19 cellular contexts compared by ENCODE assay signal in the genomic region with DNA sequence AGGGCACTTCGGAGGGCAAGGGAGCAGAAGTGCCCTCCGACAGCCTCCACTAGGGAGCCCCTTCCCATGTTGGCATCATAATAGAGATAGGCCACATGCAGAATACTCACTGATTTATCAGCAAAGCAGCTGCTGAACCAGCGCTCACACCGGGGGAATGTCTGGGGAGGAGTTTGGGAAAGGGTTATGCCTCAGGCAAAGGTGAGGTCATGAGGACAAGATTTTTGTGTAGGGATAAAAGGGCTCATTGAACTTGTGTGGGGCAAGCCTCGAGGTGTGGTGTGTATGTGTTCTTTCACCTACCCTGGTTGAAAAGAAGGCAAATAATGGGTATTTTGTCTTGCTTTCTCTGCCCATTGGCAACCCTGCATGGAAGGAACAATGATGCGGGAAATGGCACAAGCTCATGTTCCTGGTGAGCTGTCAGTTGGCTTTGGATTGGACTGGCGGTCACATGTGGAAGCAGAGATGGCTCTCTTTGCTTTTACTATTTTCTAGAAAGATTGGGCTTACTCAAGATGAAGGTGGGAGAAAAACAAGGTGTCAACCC. TPM values are rescaled to one million over a fixed set of nuclear protein-coding genes. Genes with fewer than 3 reads are reported as not detected.
DNase-seq lines count a peak whose midpoint lies in the region; ATAC-seq, FAIRE-seq and TF ChIP-seq lines count a peak whose summit lies in the region.
"Had no signal": no experiment of that assay in that cellular context is flagged by ENCODE, and none has a peak within 500 bp of the region (broad histone marks: within the 10 kb centered on the region; RNA-seq: fewer than 3 reads in every experiment).

No MANE protein-coding gene starts in this region.

- TF ChIP-seq EP300 in A549 (IDR thresholded peaks at IDR 0.05) = no peak

- no peak for ATAC-seq in A549
- ATAC-seq in HG02759 (IDR thresholded peaks at IDR 0.05; ENCODE audit: unreplicated experiment) = no peak
- ATAC-seq: GM12878, GM23338, HepG2 had no signal

- no peak for TF ChIP-seq POLR2A in A549 (IDR thresholded peaks at IDR 0.05; ENCODE audit: low read length)

- no peak for DNase-seq in A549 (ENCODE audit: low read depth in 1 of 2, low spot score in 1 of 2)
- peak; percentile 92 for DNase-seq in SK-MEL-5 (ENCODE audit: low read depth, low spot score)
- peak; percentile 30 for DNase-seq in epithelial cell of esophagus (ENCODE audit: low read depth)
- DNase-seq in mesendoderm = peak; percentile 48
- DNase-seq in HPDE6-E6E7 (ENCODE audit: extremely low spot score) = no peak
- DNase-seq in activated CD4-positive, alpha-beta T cell treated with anti-CD3 and anti-CD28 coated beads, Interleukin-2, amount 50 U/mL, for 1 hour = no peak
- DNase-seq: AML-193; CD8-positive, alpha-beta memory T cell; DMS53; HFFc6 had no signal

- no peak overlapping the region for H3K9ac ChIP-seq in mesendoderm (ENCODE audit: low read length)
- H3K9ac ChIP-seq: BLaER1, KMS-11 had no signal

- H3K27ac ChIP-seq in A549 = no peak overlapping the region
- no peak overlapping the region for H3K27ac ChIP-seq in mesendoderm (ENCODE audit: low read depth, low read length)
- H3K27ac ChIP-seq: 22Rv1, BLaER1, KMS-11 had no signal

- H2BK15ac ChIP-seq in mesendoderm (replicated peaks; ENCODE audit: low read depth) = no peak overlapping the region

- no peaks in the 10 kb centered on the region for H3K79me2 ChIP-seq in mesendoderm (ENCODE audit: control insufficient read depth, insufficient read depth, low read length)

- no peak overlapping the region for H3K18ac ChIP-seq in mesendoderm (ENCODE audit: low read length)

- no peak overlapping the region for H4K8ac ChIP-seq in mesendoderm (ENCODE audit: low read depth, low read length)

- CTCF ChIA-PET in A549 (lab: Yijun Ruan, JAX) = interaction anchor here (0.5 to 1.7 kb wide), 7 partner anchors 9 to 1395 kb away, joined by 3 to 4 read pairs (median 4); no protein-coding TSS in a partner anchor

- no peaks in the 10 kb centered on the region for H3K36me3 ChIP-seq in mesendoderm (ENCODE audit: control insufficient read depth, insufficient read depth, low read length)
- H3K36me3 ChIP-seq: HAP-1 had no signal

- H3K4me3 ChIP-seq in A549 (no peak overlapping the region), epithelial cell of esophagus (ENCODE audit: low read length) (no peak overlapping the region), mesendoderm (ENCODE audit: low read length) (no peak overlapping the region)
- H3K4me3 ChIP-seq: BLaER1, GM12878, GM23338, HAP-1 had no signal

- H3K27me3 ChIP-seq in mesendoderm (ENCODE audit: insufficient read depth, low read length, poor library complexity) = no peaks in the 10 kb centered on the region
- H3K27me3 ChIP-seq: BLaER1 had no signal

- H2BK5ac ChIP-seq in mesendoderm (ENCODE audit: low read length) = no peak overlapping the region

- FAIRE-seq in A549 (lab: Jason Lieb, UNC) = peak; percentile 36
- FAIRE-seq: GM12878, HepG2, HTR-8/SVneo had no signal

- POLR2A ChIA-PET in A549 (lab: Yijun Ruan, JAX) = no interaction called here

- H3K23ac ChIP-seq in mesendoderm (ENCODE audit: low read length) = no peak overlapping the region

- no peaks in the 10 kb centered on the region for H3K79me1 ChIP-seq in mesendoderm (ENCODE audit: low read length)

- WGBS in A549 (ENCODE audit: missing lambda C conversion rate) = 86% methylated on average over 7 of the region's 7 CpGs
- no CpG with 5 or more reads among the region's 7 CpGs for WGBS in mesendoderm (ENCODE audit: extremely low coverage, insufficient coverage, low lambda C conversion rate)

- H3K4me2 ChIP-seq in A549 (no peak overlapping the region), mesendoderm (ENCODE audit: low read length) (no peak overlapping the region)
- H3K4me2 ChIP-seq: BLaER1, GM23338, KMS-11 had no signal

- H3K56ac ChIP-seq in mesendoderm (ENCODE audit: low read length) = no peak overlapping the region

- peaks cover 7% of the 10 kb centered on the region; the same call in 2 of the 3 replicates for H3K9me3 ChIP-seq in A549
- H3K9me3 ChIP-seq: HAP-1 had no signal

- H2AK5ac ChIP-seq in mesendoderm (ENCODE audit: low read length) = no peak overlapping the region

- in situ Hi-C loops in SK-MEL-5 (cut with HindIII; ENCODE audit: low pct_unique_long_range_greater_than_20kb, low sequenced_read_pairs) = no loop called here

- H3K4ac ChIP-seq in mesendoderm (ENCODE audit: low read depth, low read length) = no peak overlapping the region

- no peak overlapping the region for H4K5ac ChIP-seq in mesendoderm (ENCODE audit: low read length)

- no peak overlapping the region for H2BK120ac ChIP-seq in mesendoderm (ENCODE audit: low read depth, low read length)

- H3K4me1 ChIP-seq in A549 = no peaks in the 10 kb centered on the region
- H3K4me1 ChIP-seq in mesendoderm (ENCODE audit: control insufficient read depth, low read depth, low read length) = no peaks in the 10 kb centered on the region
- H3K4me1 ChIP-seq: BLaER1, HAP-1 had no signal

- no peak for TF ChIP-seq RAD21 in A549 (conservative IDR thresholded peaks at IDR 0.05 in 1 of 2, IDR thresholded peaks at IDR 0.05 in 1 of 2)

- TF ChIP-seq CTCF in A549 (IDR thresholded peaks at IDR 0.05) (no peak), epithelial cell of esophagus (IDR thresholded peaks at IDR 0.05; ENCODE audit: insufficient read depth, low read depth, low read length, missing control alignments) (no peak)

TF ChIP-seq in A549, 52 proteins besides CTCF, POLR2A, EP300 and RAD21:
- TF ChIP-seq KDM5A (IDR thresholded peaks at IDR 0.05) (no peak), HEYL (CRISPR knock-in tag; IDR thresholded peaks at IDR 0.05) (no peak), HMGXB4 (CRISPR knock-in tag; IDR thresholded peaks at IDR 0.05; ENCODE audit: borderline replicate concordance) (no peak), EHMT2 (IDR thresholded peaks at IDR 0.05; ENCODE audit: low read depth) (no peak), HOXB13 (CRISPR knock-in tag; IDR thresholded peaks at IDR 0.05; ENCODE audit: low read depth) (no peak), BCL3 (IDR thresholded peaks at IDR 0.05) (no peak), BHLHE40 (IDR thresholded peaks at IDR 0.05; ENCODE audit: low read depth, low read length) (no peak)

RNA-seq across cellular contexts. Expression of gene SLC7A9, which starts 39.1 kb away (rescaled TPM):
- polyA plus RNA-seq in A549 (2011; rRNA removed) (0.50 and 1.3 TPM in 2 replicates), A549 (2017; fragmentation: RNase III; extraction: RNeasy Plus Mini Kit Qiagen cat#74134 plus additional on column Dnase treatment) (0.54 to 0.62 TPM (median 0.62 TPM) in 3 replicates)
- polyA plus RNA-seq in A549 (2012; cell fraction: cytosol; rRNA removed) = 0.29 and 0.48 TPM in 2 replicates
- 2.5 and 2.8 TPM in 2 replicates for polyA plus RNA-seq in A549 (2012; cell fraction: nucleus; rRNA removed)
- polyA minus RNA-seq in A549 (2011; rRNA and poly(A)+ RNA removed) = 0.74 and 1.0 TPM in 2 replicates
- 0.18 TPM in 1 of 2 replicates, not detected in the other for total RNA-seq in SK-MEL-5 (2014; rRNA removed; shearing (Covaris generic))
- polyA plus RNA-seq in SK-MEL-5 (2015; cell fraction: cytosol; rRNA removed) = not detected in 2 replicates
- 0.65 TPM in 1 of 2 replicates, not detected in the other for polyA plus RNA-seq in SK-MEL-5 (2015; cell fraction: nucleus; rRNA removed)
- polyA plus RNA-seq in mesendoderm (2013, experiment 1 of 2) = 0.01 TPM
- polyA plus RNA-seq in mesendoderm (2013, experiment 2 of 2) = 0.03 TPM
- total RNA-seq: GM23338, HFFc6 had no signal
- polyA plus RNA-seq: CD8-positive, alpha-beta memory T cell; GM12878 had no signal

Comparison
In these comparisons a context has a peak if more than half of its experiments do, and no peak if none do; other contexts are left out.
1. DNase-seq: peak in SK-MEL-5 (single experiment), epithelial cell of esophagus (single experiment) and mesendoderm (single experiment); none in A549 (0 of 2), HPDE6-E6E7 (single experiment) and activated CD4-positive, alpha-beta T cell treated with anti-CD3 and anti-CD28 coated beads, Interleukin-2, amount 50 U/mL, for 1 hour (single experiment).